In the genomic region with DNA sequence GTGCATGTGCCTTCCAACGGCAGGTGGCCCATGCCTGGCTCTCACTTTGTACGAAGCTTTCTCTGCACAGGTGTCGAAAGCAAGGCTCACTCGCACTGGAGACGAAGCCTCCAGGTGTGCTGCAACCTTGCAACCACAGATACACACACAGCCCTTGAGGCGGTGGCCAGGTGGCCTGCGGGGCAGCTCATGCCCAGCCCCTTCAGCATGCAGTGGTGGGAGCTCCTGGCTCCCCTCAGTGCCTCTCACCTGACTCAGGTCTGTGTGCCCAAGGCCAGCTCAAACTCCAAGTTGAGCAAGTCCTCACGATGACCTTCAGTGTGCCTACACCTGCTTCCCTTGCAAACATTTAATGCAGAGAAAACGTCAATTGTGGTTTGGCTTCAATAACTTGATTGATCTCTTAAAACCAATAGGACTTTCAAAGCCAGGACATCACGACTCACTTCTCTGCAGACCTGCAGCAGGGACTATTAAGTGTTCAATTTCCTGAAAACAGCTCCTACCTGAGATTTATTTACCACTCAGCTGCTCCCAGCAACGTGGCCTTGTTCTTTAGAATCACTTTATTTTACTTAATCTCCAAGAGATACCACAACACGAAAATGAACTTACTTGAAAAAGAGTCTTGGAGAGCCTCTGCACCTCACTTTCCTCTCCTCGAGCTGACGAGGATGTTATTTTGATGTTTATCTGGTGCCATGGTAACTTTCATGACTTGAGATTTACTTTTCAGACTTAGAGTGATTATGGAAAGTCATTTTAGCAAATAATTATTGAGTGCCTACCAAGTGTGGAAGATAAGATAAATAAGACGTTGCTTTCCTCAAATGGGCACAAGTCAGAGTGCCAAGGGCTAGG, we compare ENCODE assay signal across 1 cellular context.
A peak's percentile ranks its signal among the peaks of the same experiment; 100 is the strongest.
TF ChIP-seq lines count a peak whose summit lies in the region.

No MANE protein-coding gene starts in this region.

TF ChIP-seq in HepG2, 621 proteins besides CTCF, POLR2A, EP300 and RAD21 (continued from another document and continues in another):
- TF ChIP-seq, protein P1, sequence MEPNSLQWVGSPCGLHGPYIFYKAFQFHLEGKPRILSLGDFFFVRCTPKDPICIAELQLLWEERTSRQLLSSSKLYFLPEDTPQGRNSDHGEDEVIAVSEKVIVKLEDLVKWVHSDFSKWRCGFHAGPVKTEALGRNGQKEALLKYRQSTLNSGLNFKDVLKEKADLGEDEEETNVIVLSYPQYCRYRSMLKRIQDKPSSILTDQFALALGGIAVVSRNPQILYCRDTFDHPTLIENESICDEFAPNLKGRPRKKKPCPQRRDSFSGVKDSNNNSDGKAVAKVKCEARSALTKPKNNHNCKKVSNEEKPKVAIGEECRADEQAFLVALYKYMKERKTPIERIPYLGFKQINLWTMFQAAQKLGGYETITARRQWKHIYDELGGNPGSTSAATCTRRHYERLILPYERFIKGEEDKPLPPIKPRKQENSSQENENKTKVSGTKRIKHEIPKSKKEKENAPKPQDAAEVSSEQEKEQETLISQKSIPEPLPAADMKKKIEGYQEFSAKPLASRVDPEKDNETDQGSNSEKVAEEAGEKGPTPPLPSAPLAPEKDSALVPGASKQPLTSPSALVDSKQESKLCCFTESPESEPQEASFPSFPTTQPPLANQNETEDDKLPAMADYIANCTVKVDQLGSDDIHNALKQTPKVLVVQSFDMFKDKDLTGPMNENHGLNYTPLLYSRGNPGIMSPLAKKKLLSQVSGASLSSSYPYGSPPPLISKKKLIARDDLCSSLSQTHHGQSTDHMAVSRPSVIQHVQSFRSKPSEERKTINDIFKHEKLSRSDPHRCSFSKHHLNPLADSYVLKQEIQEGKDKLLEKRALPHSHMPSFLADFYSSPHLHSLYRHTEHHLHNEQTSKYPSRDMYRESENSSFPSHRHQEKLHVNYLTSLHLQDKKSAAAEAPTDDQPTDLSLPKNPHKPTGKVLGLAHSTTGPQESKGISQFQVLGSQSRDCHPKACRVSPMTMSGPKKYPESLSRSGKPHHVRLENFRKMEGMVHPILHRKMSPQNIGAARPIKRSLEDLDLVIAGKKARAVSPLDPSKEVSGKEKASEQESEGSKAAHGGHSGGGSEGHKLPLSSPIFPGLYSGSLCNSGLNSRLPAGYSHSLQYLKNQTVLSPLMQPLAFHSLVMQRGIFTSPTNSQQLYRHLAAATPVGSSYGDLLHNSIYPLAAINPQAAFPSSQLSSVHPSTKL (CRISPR knock-in tag; IDR thresholded peaks at IDR 0.05) = peak; percentile 99
- TF ChIP-seq ZFY (CRISPR knock-in tag; IDR thresholded peaks at IDR 0.05) (peak; percentile 57; the same call in 1 of the 2 replicates), ZNF354B (CRISPR knock-in tag; IDR thresholded peaks at IDR 0.05) (0 out of 2 replicates have a peak, but pooled peaks have one; percentile 77), HNRNPH1 (optimal IDR thresholded peaks at IDR 0.05; ENCODE audit: low read depth, low read length) (no peak), ZC3H13 (CRISPR knock-in tag; IDR thresholded peaks at IDR 0.05) (0 out of 2 replicates have a peak, but pooled peaks have one; percentile 43), NFYC (CRISPR knock-in tag; IDR thresholded peaks at IDR 0.05) (peak; percentile 36; the same call in 1 of the 2 replicates), ZNF326 (CRISPR knock-in tag; IDR thresholded peaks at IDR 0.05; ENCODE audit: borderline replicate concordance) (no peak), HDAC2 (CRISPR knock-in tag; IDR thresholded peaks at IDR 0.05) (peak; percentile 100), CERS6 (CRISPR knock-in tag; IDR thresholded peaks at IDR 0.05) (0 out of 2 replicates have a peak, but pooled peaks have one; percentile 61), CCDC6 (CRISPR knock-in tag; IDR thresholded peaks at IDR 0.05) (peak; percentile 97; the same call in 1 of the 2 replicates), SMAD3 (CRISPR knock-in tag; IDR thresholded peaks at IDR 0.05) (peak; percentile 98), MATR3 (CRISPR knock-in tag; IDR thresholded peaks at IDR 0.05) (no peak), MBD4 (IDR thresholded peaks at IDR 0.05; ENCODE audit: borderline replicate concordance, low read length) (no peak), GATA4 (IDR thresholded peaks at IDR 0.05; ENCODE audit: borderline replicate concordance, low read depth) (peak; percentile 72; the same call in 1 of the 2 replicates), TBP (CRISPR knock-in tag; IDR thresholded peaks at IDR 0.05) (no peak), AGO2 (optimal IDR thresholded peaks at IDR 0.05; ENCODE audit: low read depth, low read length) (peak; percentile 49), ZKSCAN8 (CRISPR knock-in tag; IDR thresholded peaks at IDR 0.05; ENCODE audit: borderline replicate concordance) (peak; percentile 74), RBAK (CRISPR knock-in tag; IDR thresholded peaks at IDR 0.05) (no peak; the same call in 1 of the 2 replicates), RFX3 (CRISPR knock-in tag; IDR thresholded peaks at IDR 0.05) (peak; percentile 42; the same call in 1 of the 2 replicates), ZNF781 (CRISPR knock-in tag; IDR thresholded peaks at IDR 0.05; ENCODE audit: borderline replicate concordance, not compliant biosample characterization) (peak; percentile 91), SRSF9 (IDR thresholded peaks at IDR 0.05; ENCODE audit: borderline replicate concordance, insufficient read depth, low read depth, low read length, poor library complexity, severe bottlenecking) (no peak), SP1 (IDR thresholded peaks at IDR 0.05) (no peak), SP1 (CRISPR knock-in tag; IDR thresholded peaks at IDR 0.05) (no peak; the same call in 1 of the 2 replicates), ELK4 (CRISPR knock-in tag; IDR thresholded peaks at IDR 0.05; ENCODE audit: borderline replicate concordance) (no peak), HOXA3 (CRISPR knock-in tag; IDR thresholded peaks at IDR 0.05) (peak; percentile 96), KLF11 (CRISPR knock-in tag; IDR thresholded peaks at IDR 0.05) (peak; percentile 49; the same call in 1 of the 2 replicates), KDM1A (CRISPR knock-in tag; IDR thresholded peaks at IDR 0.05) (peak; percentile 84; the same call in 1 of the 2 replicates), ZNF597 (CRISPR knock-in tag; IDR thresholded peaks at IDR 0.05) (no peak), ZHX1 (CRISPR knock-in tag; IDR thresholded peaks at IDR 0.05; ENCODE audit: low read depth) (peak; percentile 90), NFATC3 (CRISPR knock-in tag; IDR thresholded peaks at IDR 0.05) (no peak), GTF3A (CRISPR knock-in tag; conservative IDR thresholded peaks at IDR 0.05) (no peak; the same call in 1 of the 2 replicates)
- TF ChIP-seq, protein P2, sequence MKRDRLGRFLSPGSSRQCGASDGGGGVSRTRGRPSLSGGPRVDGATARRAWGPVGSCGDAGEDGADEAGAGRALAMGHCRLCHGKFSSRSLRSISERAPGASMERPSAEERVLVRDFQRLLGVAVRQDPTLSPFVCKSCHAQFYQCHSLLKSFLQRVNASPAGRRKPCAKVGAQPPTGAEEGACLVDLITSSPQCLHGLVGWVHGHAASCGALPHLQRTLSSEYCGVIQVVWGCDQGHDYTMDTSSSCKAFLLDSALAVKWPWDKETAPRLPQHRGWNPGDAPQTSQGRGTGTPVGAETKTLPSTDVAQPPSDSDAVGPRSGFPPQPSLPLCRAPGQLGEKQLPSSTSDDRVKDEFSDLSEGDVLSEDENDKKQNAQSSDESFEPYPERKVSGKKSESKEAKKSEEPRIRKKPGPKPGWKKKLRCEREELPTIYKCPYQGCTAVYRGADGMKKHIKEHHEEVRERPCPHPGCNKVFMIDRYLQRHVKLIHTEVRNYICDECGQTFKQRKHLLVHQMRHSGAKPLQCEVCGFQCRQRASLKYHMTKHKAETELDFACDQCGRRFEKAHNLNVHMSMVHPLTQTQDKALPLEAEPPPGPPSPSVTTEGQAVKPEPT (CRISPR knock-in tag; IDR thresholded peaks at IDR 0.05; ENCODE audit: low read depth) = peak; percentile 80
- TF ChIP-seq, protein P3, sequence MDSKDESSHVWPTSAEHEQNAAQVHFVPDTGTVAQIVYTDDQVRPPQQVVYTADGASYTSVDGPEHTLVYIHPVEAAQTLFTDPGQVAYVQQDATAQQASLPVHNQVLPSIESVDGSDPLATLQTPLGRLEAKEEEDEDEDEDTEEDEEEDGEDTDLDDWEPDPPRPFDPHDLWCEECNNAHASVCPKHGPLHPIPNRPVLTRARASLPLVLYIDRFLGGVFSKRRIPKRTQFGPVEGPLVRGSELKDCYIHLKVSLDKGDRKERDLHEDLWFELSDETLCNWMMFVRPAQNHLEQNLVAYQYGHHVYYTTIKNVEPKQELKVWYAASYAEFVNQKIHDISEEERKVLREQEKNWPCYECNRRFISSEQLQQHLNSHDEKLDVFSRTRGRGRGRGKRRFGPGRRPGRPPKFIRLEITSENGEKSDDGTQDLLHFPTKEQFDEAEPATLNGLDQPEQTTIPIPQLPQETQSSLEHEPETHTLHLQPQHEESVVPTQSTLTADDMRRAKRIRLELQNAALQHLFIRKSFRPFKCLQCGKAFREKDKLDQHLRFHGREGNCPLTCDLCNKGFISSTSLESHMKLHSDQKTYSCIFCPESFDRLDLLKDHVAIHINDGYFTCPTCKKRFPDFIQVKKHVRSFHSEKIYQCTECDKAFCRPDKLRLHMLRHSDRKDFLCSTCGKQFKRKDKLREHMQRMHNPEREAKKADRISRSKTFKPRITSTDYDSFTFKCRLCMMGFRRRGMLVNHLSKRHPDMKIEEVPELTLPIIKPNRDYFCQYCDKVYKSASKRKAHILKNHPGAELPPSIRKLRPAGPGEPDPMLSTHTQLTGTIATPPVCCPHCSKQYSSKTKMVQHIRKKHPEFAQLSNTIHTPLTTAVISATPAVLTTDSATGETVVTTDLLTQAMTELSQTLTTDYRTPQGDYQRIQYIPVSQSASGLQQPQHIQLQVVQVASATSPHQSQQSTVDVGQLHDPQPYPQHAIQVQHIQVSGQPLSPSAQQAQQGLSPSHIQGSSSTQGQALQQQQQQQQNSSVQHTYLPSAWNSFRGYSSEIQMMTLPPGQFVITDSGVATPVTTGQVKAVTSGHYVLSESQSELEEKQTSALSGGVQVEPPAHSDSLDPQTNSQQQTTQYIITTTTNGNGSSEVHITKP (CRISPR knock-in tag; IDR thresholded peaks at IDR 0.05; ENCODE audit: low read depth) = peak; percentile 84
- TF ChIP-seq, protein P4, sequence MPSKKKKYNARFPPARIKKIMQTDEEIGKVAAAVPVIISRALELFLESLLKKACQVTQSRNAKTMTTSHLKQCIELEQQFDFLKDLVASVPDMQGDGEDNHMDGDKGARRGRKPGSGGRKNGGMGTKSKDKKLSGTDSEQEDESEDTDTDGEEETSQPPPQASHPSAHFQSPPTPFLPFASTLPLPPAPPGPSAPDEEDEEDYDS (CRISPR knock-in tag; IDR thresholded peaks at IDR 0.05) = peak; percentile 79
- TF ChIP-seq, protein P5, sequence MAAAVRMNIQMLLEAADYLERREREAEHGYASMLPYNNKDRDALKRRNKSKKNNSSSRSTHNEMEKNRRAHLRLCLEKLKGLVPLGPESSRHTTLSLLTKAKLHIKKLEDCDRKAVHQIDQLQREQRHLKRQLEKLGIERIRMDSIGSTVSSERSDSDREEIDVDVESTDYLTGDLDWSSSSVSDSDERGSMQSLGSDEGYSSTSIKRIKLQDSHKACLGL (CRISPR knock-in tag; IDR thresholded peaks at IDR 0.05) = peak; percentile 61
- TF ChIP-seq, protein P6, sequence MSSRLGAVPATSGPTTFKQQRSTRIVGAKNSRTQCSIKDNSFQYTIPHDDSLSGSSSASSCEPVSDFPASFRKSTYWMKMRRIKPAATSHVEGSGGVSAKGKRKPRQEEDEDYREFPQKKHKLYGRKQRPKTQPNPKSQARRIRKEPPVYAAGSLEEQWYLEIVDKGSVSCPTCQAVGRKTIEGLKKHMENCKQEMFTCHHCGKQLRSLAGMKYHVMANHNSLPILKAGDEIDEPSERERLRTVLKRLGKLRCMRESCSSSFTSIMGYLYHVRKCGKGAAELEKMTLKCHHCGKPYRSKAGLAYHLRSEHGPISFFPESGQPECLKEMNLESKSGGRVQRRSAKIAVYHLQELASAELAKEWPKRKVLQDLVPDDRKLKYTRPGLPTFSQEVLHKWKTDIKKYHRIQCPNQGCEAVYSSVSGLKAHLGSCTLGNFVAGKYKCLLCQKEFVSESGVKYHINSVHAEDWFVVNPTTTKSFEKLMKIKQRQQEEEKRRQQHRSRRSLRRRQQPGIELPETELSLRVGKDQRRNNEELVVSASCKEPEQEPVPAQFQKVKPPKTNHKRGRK (CRISPR knock-in tag; IDR thresholded peaks at IDR 0.05) = no peak; the same call in 1 of the 2 replicates
